ENCODE assay signal across 8 cellular contexts in genomic region chr22:19886605-19887250, GRCh38. TPM values are rescaled to one million over a fixed set of nuclear protein-coding genes. Genes with fewer than 3 reads are reported as not detected.
DNase-seq lines count a peak whose midpoint lies in the region; ATAC-seq, FAIRE-seq and TF ChIP-seq lines count a peak whose summit lies in the region.

No MANE protein-coding gene starts in this region.

- H3K4me1 Mint-ChIP-seq in activated T-helper 17 cell treated with anti-CD3 and anti-CD28 coated beads, Interleukin-2, amount 50 U/mL, for 72 hours = peaks cover 19% of the 10 kb centered on the region
- peaks cover 11% of the 10 kb centered on the region for H3K4me1 Mint-ChIP-seq in mesothelial cell of epicardium

- no peaks in the 10 kb centered on the region for H3K36me3 ChIP-seq in keratinocyte (ENCODE audit: control insufficient read depth in 2 of 2, extremely low read depth in 1 of 2, insufficient read depth in 2 of 2, low read length in 2 of 2)

- no peaks in the 10 kb centered on the region for H3K27me3 ChIP-seq in keratinocyte (ENCODE audit: control insufficient read depth, extremely low read depth, insufficient read depth, low read length)

- no peaks in the 10 kb centered on the region for H3K9me3 Mint-ChIP-seq in activated T-helper 17 cell treated with anti-CD3 and anti-CD28 coated beads, Interleukin-2, amount 50 U/mL, for 72 hours
- no peaks in the 10 kb centered on the region for H3K9me3 Mint-ChIP-seq in mesothelial cell of epicardium

- no peak overlapping the region for H3K9ac ChIP-seq in keratinocyte (ENCODE audit: control insufficient read depth, extremely low read depth, insufficient read depth, low read length)

- ATAC-seq in activated T-helper 17 cell treated with anti-CD3 and anti-CD28 coated beads, Interleukin-2, amount 50 U/mL, for 72 hours (replicated peaks) = peak; percentile 14
- ATAC-seq in HG03196 (IDR thresholded peaks at IDR 0.05; ENCODE audit: unreplicated experiment) = no peak

- no peak overlapping the region for H3K4me2 ChIP-seq in keratinocyte (ENCODE audit: control insufficient read depth, extremely low read depth, insufficient read depth, low read depth, low read length)

- H3K4me3 Mint-ChIP-seq in activated T-helper 17 cell treated with anti-CD3 and anti-CD28 coated beads, Interleukin-2, amount 50 U/mL, for 72 hours = peak overlapping the region; percentile 28
- no peak overlapping the region for H3K4me3 Mint-ChIP-seq in mesothelial cell of epicardium

- no peaks in the 10 kb centered on the region for H4K20me1 ChIP-seq in keratinocyte (ENCODE audit: control insufficient read depth, extremely low read depth, insufficient read depth, low read length)

- H2AFZ ChIP-seq in keratinocyte (ENCODE audit: control insufficient read depth, low read length) = peak overlapping the region; percentile 10

- TF ChIP-seq CTCF in keratinocyte (optimal IDR thresholded peaks at IDR 0.05 in 1 of 3, IDR thresholded peaks at IDR 0.05 in 1 of 3, conservative IDR thresholded peaks at IDR 0.05 in 1 of 3; ENCODE audit: extremely low read depth in 1 of 3, insufficient read depth in 2 of 3, low read length in 3 of 3) = no peak
- TF ChIP-seq CTCF in mesothelial cell of epicardium (IDR thresholded peaks at IDR 0.05; ENCODE audit: unreplicated experiment) = no peak

- peaks cover 40% of the 10 kb centered on the region for H3K4me1 ChIP-seq in keratinocyte (ENCODE audit: control insufficient read depth, extremely low read depth, insufficient read depth, low read length)

- FAIRE-seq in keratinocyte (lab: Jason Lieb, UNC) = peak; percentile 77

- H3K9me1 ChIP-seq in keratinocyte (ENCODE audit: control insufficient read depth, extremely low read depth, insufficient read depth, low read length) = no peaks in the 10 kb centered on the region

- H3K4me3 ChIP-seq in keratinocyte (ENCODE audit: control insufficient read depth in 2 of 3, extremely low read depth in 1 of 3, insufficient read depth in 2 of 3, low read depth in 1 of 3, low read length in 3 of 3) = no peak overlapping the region

- peak overlapping the region; percentile 66 for H3K27ac Mint-ChIP-seq in activated T-helper 17 cell treated with anti-CD3 and anti-CD28 coated beads, Interleukin-2, amount 50 U/mL, for 72 hours
- no peak overlapping the region for H3K27ac Mint-ChIP-seq in mesothelial cell of epicardium

- dilution Hi-C loops in keratinocyte (cut with MboI; ENCODE audit: extremely low pct_ligation_motif_present, low sequenced_read_pairs) = no loop called here

- no peaks in the 10 kb centered on the region for H3K9me3 ChIP-seq in keratinocyte (ENCODE audit: control insufficient read depth, low read depth, low read length)

- H3K79me2 ChIP-seq in keratinocyte (ENCODE audit: control insufficient read depth, insufficient read depth, low read length) = no peaks in the 10 kb centered on the region

- DNase-seq in AML-193 (lab: John Stamatoyannopoulos, UW) (peak; percentile 98), MV-4-11 (lab: John Stamatoyannopoulos, UW) (peak; percentile 99), keratinocyte (ENCODE audit: low read depth, low spot score) (no peak), NCI-H1048 (lab: John Stamatoyannopoulos, UW) (no peak), mesothelial cell of epicardium (ENCODE audit: low spot score in 2 of 2, unreplicated experiment in 2 of 2) (no peak), HuH-7 (ENCODE audit: low spot score) (no peak)

- no peaks in the 10 kb centered on the region for H3K27me3 Mint-ChIP-seq in activated T-helper 17 cell treated with anti-CD3 and anti-CD28 coated beads, Interleukin-2, amount 50 U/mL, for 72 hours
- peaks cover 2% of the 10 kb centered on the region for H3K27me3 Mint-ChIP-seq in mesothelial cell of epicardium (ENCODE audit: low read depth)

- H3K36me3 Mint-ChIP-seq in activated T-helper 17 cell treated with anti-CD3 and anti-CD28 coated beads, Interleukin-2, amount 50 U/mL, for 72 hours (ENCODE audit: low read depth) = no peaks in the 10 kb centered on the region
- no peaks in the 10 kb centered on the region for H3K36me3 Mint-ChIP-seq in mesothelial cell of epicardium

- no peak overlapping the region for H3K27ac ChIP-seq in keratinocyte (ENCODE audit: control insufficient read depth, insufficient read depth, low read length)

RNA-seq across cellular contexts. Expression of gene GNB1L, which starts 32.1 kb away (rescaled TPM):
- total RNA-seq in activated T-helper 17 cell treated with anti-CD3 and anti-CD28 coated beads, Interleukin-2, amount 50 U/mL, for 72 hours = 10 to 100 TPM; 10.8 to 14.4 TPM
- 2.0 to 4.1 TPM (median 2.4 TPM) in 3 replicates for polyA plus RNA-seq in keratinocyte
- polyA plus RNA-seq in keratinocyte (2011; ENCODE audit: low read depth) = 5.8 TPM
- 1.2 and 2.9 TPM in 2 replicates for polyA plus RNA-seq in keratinocyte (2011; cell fraction: cytosol; rRNA removed)
- 1.8 and 2.1 TPM in 2 replicates for polyA plus RNA-seq in keratinocyte (2011; cell fraction: nucleus; rRNA removed)
- 7.2 and 8.4 TPM in 2 replicates for polyA plus RNA-seq in keratinocyte (2012; ENCODE audit: low replicate concordance)
- polyA minus RNA-seq in keratinocyte = 0.49 to 2.0 TPM (median 1.2 TPM) in 3 replicates
- 11.3 TPM for polyA minus RNA-seq in keratinocyte (2011; cell fraction: cytosol; rRNA and poly(A)+ RNA removed)
- polyA minus RNA-seq in keratinocyte (2011; cell fraction: nucleus; rRNA and poly(A)+ RNA removed) = 2.2 and 3.4 TPM in 2 replicates
- 9.0 to 9.9 TPM (median 9.8 TPM) in 3 replicates for total RNA-seq in mesothelial cell of epicardium

RNA-seq across cellular contexts. Expression of gene RTL10, which starts 32.1 kb away (rescaled TPM):
- 10 to 100 TPM; 13.0 to 16.4 TPM for total RNA-seq in activated T-helper 17 cell treated with anti-CD3 and anti-CD28 coated beads, Interleukin-2, amount 50 U/mL, for 72 hours
- 12.9 to 23.4 TPM (median 18.2 TPM) in 3 replicates for polyA plus RNA-seq in keratinocyte
- 6.1 TPM for polyA plus RNA-seq in keratinocyte (2011; ENCODE audit: low read depth)
- polyA plus RNA-seq in keratinocyte (2011; cell fraction: cytosol; rRNA removed) = 9.3 and 14.5 TPM in 2 replicates
- 32.8 and 44.8 TPM in 2 replicates for polyA plus RNA-seq in keratinocyte (2011; cell fraction: nucleus; rRNA removed)
- 16.5 and 19.8 TPM in 2 replicates for polyA plus RNA-seq in keratinocyte (2012; ENCODE audit: low replicate concordance)
- 26.9 to 120 TPM (median 32.7 TPM) in 3 replicates for polyA minus RNA-seq in keratinocyte
- 13.6 TPM for polyA minus RNA-seq in keratinocyte (2011; cell fraction: cytosol; rRNA and poly(A)+ RNA removed)
- 19.3 and 28.2 TPM in 2 replicates for polyA minus RNA-seq in keratinocyte (2011; cell fraction: nucleus; rRNA and poly(A)+ RNA removed)
- 32.2 to 35.1 TPM (median 34.3 TPM) in 3 replicates for total RNA-seq in mesothelial cell of epicardium

RNA-seq across cellular contexts. Expression of gene COMT, which starts 54.8 kb away (rescaled TPM):
- 100 to 1,000 TPM in 1 of 2 donors, 10 to 100 TPM in 1; 53.4 to 133 TPM for total RNA-seq in activated T-helper 17 cell treated with anti-CD3 and anti-CD28 coated beads, Interleukin-2, amount 50 U/mL, for 72 hours
- polyA plus RNA-seq in keratinocyte = 130 to 225 TPM (median 139 TPM) in 3 replicates
- 48.0 TPM for polyA plus RNA-seq in keratinocyte (2011; ENCODE audit: low read depth)
- polyA plus RNA-seq in keratinocyte (2011; cell fraction: cytosol; rRNA removed) = 86.7 and 217 TPM in 2 replicates
- 187 and 206 TPM in 2 replicates for polyA plus RNA-seq in keratinocyte (2011; cell fraction: nucleus; rRNA removed)
- 146 and 212 TPM in 2 replicates for polyA plus RNA-seq in keratinocyte (2012; ENCODE audit: low replicate concordance)
- 68.4 to 164 TPM (median 70.9 TPM) in 3 replicates for polyA minus RNA-seq in keratinocyte
- polyA minus RNA-seq in keratinocyte (2011; cell fraction: cytosol; rRNA and poly(A)+ RNA removed) = 238 TPM
- 73.4 and 85.4 TPM in 2 replicates for polyA minus RNA-seq in keratinocyte (2011; cell fraction: nucleus; rRNA and poly(A)+ RNA removed)
- 87.8 to 93.5 TPM (median 93.5 TPM) in 3 replicates for total RNA-seq in mesothelial cell of epicardium

RNA-seq across cellular contexts. Expression of gene TXNRD2, which starts 54.9 kb away (rescaled TPM):
- 10 to 100 TPM; 14.1 to 21.4 TPM for total RNA-seq in activated T-helper 17 cell treated with anti-CD3 and anti-CD28 coated beads, Interleukin-2, amount 50 U/mL, for 72 hours
- 12.9 to 18.6 TPM (median 16.0 TPM) in 3 replicates for polyA plus RNA-seq in keratinocyte
- polyA plus RNA-seq in keratinocyte (2011; ENCODE audit: low read depth) = 2.3 TPM
- 7.3 and 14.2 TPM in 2 replicates for polyA plus RNA-seq in keratinocyte (2011; cell fraction: cytosol; rRNA removed)
- polyA plus RNA-seq in keratinocyte (2011; cell fraction: nucleus; rRNA removed) = 16.4 and 18.1 TPM in 2 replicates
- polyA plus RNA-seq in keratinocyte (2012; ENCODE audit: low replicate concordance) = 10.1 and 20.8 TPM in 2 replicates
- polyA minus RNA-seq in keratinocyte = 8.9 to 29.3 TPM (median 11.3 TPM) in 3 replicates
- 12.1 TPM for polyA minus RNA-seq in keratinocyte (2011; cell fraction: cytosol; rRNA and poly(A)+ RNA removed)
- 11.1 and 14.0 TPM in 2 replicates for polyA minus RNA-seq in keratinocyte (2011; cell fraction: nucleus; rRNA and poly(A)+ RNA removed)
- total RNA-seq in mesothelial cell of epicardium = 21.0 to 23.2 TPM (median 22.9 TPM) in 3 replicates

Comparison
In these comparisons a context has a peak if more than half of its experiments do, and no peak if none do; other contexts are left out.
1. DNase-seq: peak in AML-193 (2 of 2) and MV-4-11 (single experiment); none in keratinocyte (single experiment), NCI-H1048 (single experiment), mesothelial cell of epicardium (0 of 2) and HuH-7 (single experiment).